ENCODE assay signal across 8 cellular contexts in the genomic region with DNA sequence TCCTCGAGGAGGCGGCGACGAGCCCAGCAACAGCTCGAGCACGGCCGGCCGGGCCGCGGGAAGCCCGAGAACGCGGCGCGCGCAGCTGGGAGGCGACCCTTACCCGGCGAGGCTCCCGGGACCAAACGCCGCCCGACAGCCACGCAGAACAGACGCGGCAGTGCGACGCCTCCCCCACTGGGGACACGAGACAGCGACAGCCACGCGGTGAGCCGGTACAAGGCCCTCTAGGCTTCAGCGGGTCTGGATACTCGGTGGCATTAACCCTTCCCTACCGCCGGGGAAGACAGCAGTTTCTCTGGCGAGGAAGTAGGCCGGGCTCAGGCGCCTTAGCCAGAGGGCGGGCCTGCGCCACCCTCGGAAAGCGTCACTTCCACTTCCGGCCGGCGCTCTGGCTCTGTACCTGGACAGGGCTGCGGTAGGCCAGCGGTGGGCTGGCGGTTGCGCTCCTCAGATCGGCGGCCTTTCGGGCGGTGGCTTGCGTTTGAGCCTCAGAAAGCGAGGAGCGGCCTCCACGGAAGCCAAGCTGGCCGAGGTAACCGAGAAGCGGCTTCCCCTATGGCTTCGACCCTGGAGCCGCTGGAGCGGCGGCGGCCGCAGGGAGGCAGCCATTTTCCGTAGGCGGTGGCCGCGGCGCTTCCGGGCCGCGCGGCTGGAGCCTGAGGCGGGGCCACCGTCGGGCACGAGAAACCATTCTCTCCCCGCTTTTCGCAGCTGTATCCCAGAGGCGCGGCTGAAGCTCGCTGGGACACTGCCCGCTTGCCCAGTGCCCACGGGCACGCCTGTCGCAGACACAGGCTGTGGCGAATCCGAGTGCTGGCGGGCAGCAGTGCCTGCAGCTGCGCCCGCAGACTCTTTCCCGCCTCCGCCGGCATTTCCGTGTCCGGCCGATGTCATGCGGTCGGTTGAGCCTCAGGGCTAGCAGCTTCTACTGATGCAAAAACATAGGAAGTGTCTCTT. TPM values are rescaled to one million over a fixed set of nuclear protein-coding genes. Genes with fewer than 3 reads are reported as not detected.
DNase-seq lines count a peak whose midpoint lies in the region; TF ChIP-seq lines count a peak whose summit lies in the region.

A gene with protein sequence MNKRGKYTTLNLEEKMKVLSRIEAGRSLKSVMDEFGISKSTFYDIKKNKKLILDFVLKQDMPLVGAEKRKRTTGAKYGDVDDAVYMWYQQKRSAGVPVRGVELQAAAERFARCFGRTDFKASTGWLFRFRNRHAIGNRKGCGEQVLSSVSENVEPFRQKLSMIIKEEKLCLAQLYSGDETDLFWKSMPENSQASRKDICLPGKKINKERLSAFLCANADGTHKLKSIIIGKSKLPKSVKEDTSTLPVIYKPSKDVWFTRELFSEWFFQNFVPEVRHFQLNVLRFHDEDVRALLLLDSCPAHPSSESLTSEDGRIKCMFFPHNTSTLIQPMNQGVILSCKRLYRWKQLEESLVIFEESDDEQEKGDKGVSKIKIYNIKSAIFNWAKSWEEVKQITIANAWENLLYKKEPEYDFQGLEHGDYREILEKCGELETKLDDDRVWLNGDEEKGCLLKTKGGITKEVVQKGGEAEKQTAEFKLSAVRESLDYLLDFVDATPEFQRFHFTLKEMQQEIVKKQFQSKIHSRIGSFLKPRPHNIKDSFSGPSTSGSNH (minus strand): TSS at position 322 of the 960 bp plus-strand sequence. CDS start 4,816 bp downstream, outside the sequence.
TSS of gene ZNF75A (plus strand) at position 389 of the 960 bp plus-strand sequence. CDS start 2,932 bp downstream, outside the sequence.

- no peak for TF ChIP-seq EP300 in suprapubic skin (IDR thresholded peaks at IDR 0.05)

- H3K27ac ChIP-seq in suprapubic skin: peak within 1 kb of the TSS; percentile 87

- peak; percentile 97 for DNase-seq in ELF-1 (ENCODE audit: low read depth, low spot score)
- peak; percentile 91 for DNase-seq in H4 (ENCODE audit: low spot score)
- peak; percentile 90 for DNase-seq in M059J (ENCODE audit: low read depth)
- peak; percentile 89 for DNase-seq in SK-N-DZ (ENCODE audit: low spot score)
- peak; percentile 81 for DNase-seq in activated naive CD4-positive, alpha-beta T cell treated with anti-CD3 and anti-CD28 coated beads, Interleukin-2, amount 50 U/mL, for 16 hours
- peak; percentile 92 for DNase-seq in globus pallidus (ENCODE audit: low spot score)
- DNase-seq in occipital lobe (lab: John Stamatoyannopoulos, UW): peak; percentile 92
- peak; percentile 84 to 88 for DNase-seq in suprapubic skin (ENCODE audit: low spot score in 2 of 2)

- no peak for TF ChIP-seq CTCF in suprapubic skin (IDR thresholded peaks at IDR 0.05)

- no peaks in the 10 kb centered on the region for H3K27me3 ChIP-seq in suprapubic skin

- peak within 1 kb of the TSS; percentile 67 for H3K4me3 ChIP-seq in suprapubic skin

- H3K4me1 ChIP-seq in suprapubic skin: peaks cover 20% of the 10 kb centered on the region

- WGBS in suprapubic skin: 1% methylated on average over 37 of the region's 103 CpGs

- H3K36me3 ChIP-seq in suprapubic skin: peaks cover 38% of the 10 kb centered on the region

- TF ChIP-seq POLR2A in suprapubic skin (IDR thresholded peaks at IDR 0.05): peak; percentile 27 to 73

- peaks cover 51% of the 10 kb centered on the region for H3K9me3 ChIP-seq in suprapubic skin

RNA-seq across cellular contexts. Expression of the first gene that starts in this region (rescaled TPM):
- 4.9 and 5.4 TPM in 2 replicates for total RNA-seq in H4 (2014; rRNA removed; shearing (Covaris generic))
- 7.5 and 10.6 TPM in 2 replicates for total RNA-seq in M059J (2014; rRNA removed; shearing (Covaris generic))
- polyA plus RNA-seq in SK-N-DZ (2014; cell fraction: cytosol; rRNA removed): 9.6 and 10.4 TPM in 2 replicates
- polyA plus RNA-seq in SK-N-DZ (2014; cell fraction: nucleus; rRNA removed): 7.1 and 7.9 TPM in 2 replicates
- total RNA-seq in occipital lobe (26.4 TPM), suprapubic skin (1 to 10 TPM; 1.9 to 4.3 (median 2.1) TPM)

RNA-seq across cellular contexts. Expression of gene ZNF75A, which starts in this region (rescaled TPM):
- 21.7 and 23.5 TPM in 2 replicates for total RNA-seq in H4 (2014; rRNA removed; shearing (Covaris generic))
- 16.5 and 22.7 TPM in 2 replicates for total RNA-seq in M059J (2014; rRNA removed; shearing (Covaris generic))
- 30.6 and 35.1 TPM in 2 replicates for polyA plus RNA-seq in SK-N-DZ (2014; cell fraction: cytosol; rRNA removed)
- polyA plus RNA-seq in SK-N-DZ (2014; cell fraction: nucleus; rRNA removed): 34.6 and 41.7 TPM in 2 replicates
- total RNA-seq in occipital lobe (35.4 TPM), suprapubic skin (10 to 100 TPM; 13.8 to 40.4 (median 19.1) TPM)

Comparison
In these comparisons a context has a peak if more than half of its experiments do, and no peak if none do; other contexts are left out.
1. Peak in every context shown above with its lines: DNase-seq, H3K4me3 ChIP-seq and H3K27ac ChIP-seq.